In genomic region chr21:17519208-17519738, GRCh38 we compare ENCODE assay signal across 29 cellular contexts. TPM values are rescaled to one million over a fixed set of nuclear protein-coding genes. Genes with fewer than 3 reads are reported as not detected.
"Had no signal": no experiment of that assay in that cellular context is flagged by ENCODE, and none has a peak within 500 bp of the region (broad histone marks: within the 10 kb centered on the region; RNA-seq: fewer than 3 reads in every experiment).

No MANE protein-coding gene starts in this region.

- H3K36me3 ChIP-seq: esophagus squamous epithelium, ovary, suprapubic skin, upper lobe of right lung, uterus had no signal

- FAIRE-seq: endometrium, frontal cortex had no signal

- H2AFZ ChIP-seq: hepatocyte had no signal

- H3K4me1 ChIP-seq: psoas muscle, uterus had no signal

- H3K4me2 ChIP-seq: hepatocyte, smooth muscle cell had no signal

- ATAC-seq: effector memory CD8-positive, alpha-beta T cell; left colon; natural killer cell; psoas muscle; sciatic nerve; stimulated activated naive CD8-positive, alpha-beta T cell treated with anti-CD3 and anti-CD28 coated beads, Interleukin-15, amount 100 ng/mL, for 72 hours; upper lobe of right lung had no signal

- H3K4me3 ChIP-seq: esophagus squamous epithelium, hepatocyte, lung, ovary, psoas muscle, smooth muscle cell, suprapubic skin, transverse colon, upper lobe of right lung, uterus had no signal

- DNase-seq: cortex of kidney; effector memory CD8-positive, alpha-beta T cell; erythroblast; esophagus squamous epithelium; immature natural killer cell; islet precursor cell; kidney glomerular epithelial cell; left colon; natural killer cell; occipital lobe; ovary; posterior cingulate gyrus; psoas muscle; stimulated activated CD4-positive, alpha-beta T cell treated with anti-CD3 and anti-CD28 coated beads, Interleukin-12 subunit alpha, Interleukin-12 subunit beta, amount 100 ng/mL, for 4 hours; stimulated activated CD4-positive, alpha-beta T cell treated with anti-CD3 and anti-CD28 coated beads, Interleukin-1b, Interleukin-23, amount 100 ng/mL, for 48 hours; stimulated activated CD4-positive, alpha-beta T cell treated with anti-CD3 and anti-CD28 coated beads, Interleukin-4, amount 100 ng/mL, for 1 hour; stimulated activated CD8-positive, alpha-beta memory T cell treated with anti-CD3 and anti-CD28 coated beads, Interleukin-4, amount 100 ng/mL, for 48 hours; stimulated activated naive CD4-positive, alpha-beta T cell; stimulated activated naive CD8-positive, alpha-beta T cell treated with anti-CD3 and anti-CD28 coated beads, Interleukin-15, amount 100 ng/mL, for 72 hours; transverse colon; upper lobe of right lung; uterus had no signal

- H3K27ac ChIP-seq: esophagus squamous epithelium, ovary, psoas muscle, suprapubic skin, transverse colon, upper lobe of right lung, uterus had no signal

- H3K9me3 ChIP-seq: esophagus squamous epithelium, ovary, psoas muscle, suprapubic skin, transverse colon, upper lobe of right lung, uterus had no signal

- H3K27me3 ChIP-seq: hepatocyte, ovary, suprapubic skin, uterus had no signal

RNA-seq across cellular contexts. Expression of gene CXADR, which starts 6.4 kb away (rescaled TPM):
- polyA plus RNA-seq: immature natural killer cell had no signal
